Comparison of ENCODE assay signal across 13 cellular contexts in the genomic region with DNA sequence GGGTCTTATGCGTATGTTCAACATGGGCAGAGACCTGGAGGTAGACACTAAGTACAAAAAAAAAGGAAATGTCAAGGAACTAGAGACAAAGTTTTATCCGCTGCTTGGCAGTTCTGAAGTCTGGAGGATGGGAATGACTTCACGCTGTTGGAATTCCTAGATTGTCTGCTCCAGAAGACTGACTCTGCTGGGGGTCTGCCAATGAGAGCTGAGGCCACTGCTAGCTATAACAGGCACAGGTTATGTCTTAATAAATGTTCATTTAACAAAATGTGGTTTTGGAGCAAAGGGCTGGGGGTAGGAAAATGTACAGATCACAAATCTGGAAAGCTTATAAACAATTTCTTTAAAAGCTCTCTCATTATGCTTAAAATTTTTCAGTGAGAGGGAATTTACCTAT. TPM values are rescaled to one million over a fixed set of nuclear protein-coding genes. Genes with fewer than 3 reads are reported as not detected.
A peak's percentile ranks its signal among the peaks of the same experiment; 100 is the strongest.
DNase-seq lines count a peak whose midpoint lies in the region; ATAC-seq lines count a peak whose summit lies in the region.
"Had no signal": no experiment of that assay in that cellular context is flagged by ENCODE, and none has a peak within 500 bp of the region (broad histone marks: within the 10 kb centered on the region; RNA-seq: fewer than 3 reads in every experiment).

No MANE protein-coding gene starts in this region.

- H3K9me3 ChIP-seq in SJSA1 (replicated peaks): no peaks in the 10 kb centered on the region
- H3K9me3 ChIP-seq: Peyer's patch had no signal

- H3K4me1 Mint-ChIP-seq in activated T-helper 2 cell treated with anti-CD3 and anti-CD28 coated beads, Interferon-gamma antibody, Interleukin-2, Interleukin-4, amounts not matched to agents 10 μg/mL and 5 μg/mL and 100 μg/mL, durations not matched to agents 14 hours and 24 hours and 36 hours (ENCODE audit: low read depth): peaks cover 2% of the 10 kb centered on the region

- no peaks in the 10 kb centered on the region for H3K9me3 Mint-ChIP-seq in activated T-helper 2 cell treated with anti-CD3 and anti-CD28 coated beads, Interferon-gamma antibody, Interleukin-2, Interleukin-4, amounts not matched to agents 10 μg/mL and 5 μg/mL and 100 μg/mL, durations not matched to agents 14 hours and 24 hours and 36 hours
- H3K9me3 Mint-ChIP-seq: activated naive CD8-positive, alpha-beta T cell treated with anti-CD3 and anti-CD28 coated beads, Interleukin-2, amount 10 ng/mL, durations not matched to agents 7 days and 5 days; natural killer cell had no signal

- peak overlapping the region; percentile 11; the same call in 1 of the 2 replicates for H3K27ac ChIP-seq in SJSA1
- H3K27ac ChIP-seq: Peyer's patch had no signal

- no peak overlapping the region for H3K27ac Mint-ChIP-seq in activated T-helper 2 cell treated with anti-CD3 and anti-CD28 coated beads, Interferon-gamma antibody, Interleukin-2, Interleukin-4, amounts not matched to agents 10 μg/mL and 5 μg/mL and 100 μg/mL, durations not matched to agents 14 hours and 24 hours and 36 hours
- H3K27ac Mint-ChIP-seq: activated naive CD8-positive, alpha-beta T cell treated with anti-CD3 and anti-CD28 coated beads, Interleukin-2, amount 10 ng/mL, durations not matched to agents 7 days and 5 days; natural killer cell had no signal

- intact Hi-C loops in sciatic nerve (cut with DNase I): no loop called here
- intact Hi-C loops in activated T-helper 2 cell treated with anti-CD3 and anti-CD28 coated beads, Interferon-gamma antibody, Interleukin-2, Interleukin-4, amounts not matched to agents 10 μg/mL and 5 μg/mL and 100 μg/mL, durations not matched to agents 14 hours and 24 hours and 36 hours (cut with micrococcal nuclease): no loop called here

- peaks cover 13% of the 10 kb centered on the region for H3K4me1 ChIP-seq in SJSA1 (replicated peaks)

- H3K4me3 Mint-ChIP-seq in activated T-helper 2 cell treated with anti-CD3 and anti-CD28 coated beads, Interferon-gamma antibody, Interleukin-2, Interleukin-4, amounts not matched to agents 10 μg/mL and 5 μg/mL and 100 μg/mL, durations not matched to agents 14 hours and 24 hours and 36 hours (ENCODE audit: low read depth): no peak overlapping the region
- H3K4me3 Mint-ChIP-seq: activated naive CD8-positive, alpha-beta T cell treated with anti-CD3 and anti-CD28 coated beads, Interleukin-2, amount 10 ng/mL, durations not matched to agents 7 days and 5 days; natural killer cell had no signal

- peaks cover 54% of the 10 kb centered on the region for H3K27me3 Mint-ChIP-seq in activated T-helper 2 cell treated with anti-CD3 and anti-CD28 coated beads, Interferon-gamma antibody, Interleukin-2, Interleukin-4, amounts not matched to agents 10 μg/mL and 5 μg/mL and 100 μg/mL, durations not matched to agents 14 hours and 24 hours and 36 hours (ENCODE audit: low read depth)

- peak; percentile 81 for DNase-seq in GM03348 (ENCODE audit: low spot score)
- peak; percentile 53 to 68 for DNase-seq in SJSA1 (ENCODE audit: low read depth in 1 of 2, low spot score in 2 of 2)
- peak; percentile 89 for DNase-seq in glomerular visceral epithelial cell (ENCODE audit: extremely low spot score)
- DNase-seq in sciatic nerve (ENCODE audit: low spot score): no peak
- DNase-seq in mesenteric fat pad (ENCODE audit: low spot score): no peak
- DNase-seq in putamen (ENCODE audit: low spot score): no peak
- no peak for DNase-seq in activated T-helper 2 cell treated with anti-CD3 and anti-CD28 coated beads, Interferon-gamma antibody, Interleukin-2, Interleukin-4, amounts not matched to agents 10 μg/mL and 5 μg/mL and 100 μg/mL, durations not matched to agents 14 hours and 24 hours and 36 hours (ENCODE audit: low spot score)
- DNase-seq in cerebellar nuclear complex (lab: John Stamatoyannopoulos, UW): no peak
- DNase-seq: activated naive CD8-positive, alpha-beta T cell treated with anti-CD3 and anti-CD28 coated beads, Interleukin-2, amount 10 ng/mL, durations not matched to agents 7 days and 5 days; Kasumi-1; natural killer cell; Peyer's patch; T-helper 9 cell had no signal

- no peaks in the 10 kb centered on the region for H3K36me3 ChIP-seq in SJSA1
- H3K36me3 ChIP-seq: Peyer's patch had no signal

- no peaks in the 10 kb centered on the region for H3K36me3 Mint-ChIP-seq in activated T-helper 2 cell treated with anti-CD3 and anti-CD28 coated beads, Interferon-gamma antibody, Interleukin-2, Interleukin-4, amounts not matched to agents 10 μg/mL and 5 μg/mL and 100 μg/mL, durations not matched to agents 14 hours and 24 hours and 36 hours (ENCODE audit: low read depth)
- H3K36me3 Mint-ChIP-seq: activated naive CD8-positive, alpha-beta T cell treated with anti-CD3 and anti-CD28 coated beads, Interleukin-2, amount 10 ng/mL, durations not matched to agents 7 days and 5 days; natural killer cell had no signal

- no peak overlapping the region for H3K4me3 ChIP-seq in SJSA1
- H3K4me3 ChIP-seq: Peyer's patch had no signal

- H3K27me3 ChIP-seq in SJSA1 (replicated peaks): no peaks in the 10 kb centered on the region
- H3K27me3 ChIP-seq: Peyer's patch had no signal

- peak; percentile 35 for ATAC-seq in sciatic nerve
- ATAC-seq: natural killer cell had no signal

RNA-seq across cellular contexts. Expression of gene RNASE8, which starts 5.9 kb away (rescaled TPM):
- not detected in 2 replicates for total RNA-seq in SJSA1 (2014; rRNA removed; shearing (Covaris generic))
- total RNA-seq in sciatic nerve: not detected
- not detected for total RNA-seq in mesenteric fat pad
- not detected in 2 replicates for total RNA-seq in activated T-helper 2 cell treated with anti-CD3 and anti-CD28 coated beads, Interferon-gamma antibody, Interleukin-2, Interleukin-4, amounts not matched to agents 10 μg/mL and 5 μg/mL and 100 μg/mL, durations not matched to agents 14 hours and 24 hours and 36 hours
- total RNA-seq: activated naive CD8-positive, alpha-beta T cell treated with anti-CD3 and anti-CD28 coated beads, Interleukin-2, amount 10 ng/mL, durations not matched to agents 7 days and 5 days; natural killer cell; Peyer's patch had no signal

RNA-seq across cellular contexts. Expression of gene ARHGEF40, which starts 6.6 kb away (rescaled TPM):
- 38.7 and 42.2 TPM in 2 replicates for total RNA-seq in SJSA1 (2014; rRNA removed; shearing (Covaris generic))
- total RNA-seq in sciatic nerve (91.1 TPM), mesenteric fat pad (81.1 TPM)
- 0.05 and 0.16 TPM in 2 replicates for total RNA-seq in activated T-helper 2 cell treated with anti-CD3 and anti-CD28 coated beads, Interferon-gamma antibody, Interleukin-2, Interleukin-4, amounts not matched to agents 10 μg/mL and 5 μg/mL and 100 μg/mL, durations not matched to agents 14 hours and 24 hours and 36 hours

RNA-seq across cellular contexts. Expression of gene RNASE7, which starts 21.3 kb away (rescaled TPM):
- total RNA-seq in SJSA1 (2014; rRNA removed; shearing (Covaris generic)): not detected in 2 replicates
- not detected for total RNA-seq in sciatic nerve
- total RNA-seq in mesenteric fat pad: 0.39 TPM
- total RNA-seq in activated T-helper 2 cell treated with anti-CD3 and anti-CD28 coated beads, Interferon-gamma antibody, Interleukin-2, Interleukin-4, amounts not matched to agents 10 μg/mL and 5 μg/mL and 100 μg/mL, durations not matched to agents 14 hours and 24 hours and 36 hours: not detected in 2 replicates
- total RNA-seq: activated naive CD8-positive, alpha-beta T cell treated with anti-CD3 and anti-CD28 coated beads, Interleukin-2, amount 10 ng/mL, durations not matched to agents 7 days and 5 days; natural killer cell; Peyer's patch had no signal

RNA-seq across cellular contexts. Expression of gene RNASE13, which starts 28.9 kb away (rescaled TPM):
- not detected in 2 replicates for total RNA-seq in SJSA1 (2014; rRNA removed; shearing (Covaris generic))
- not detected for total RNA-seq in sciatic nerve
- total RNA-seq in mesenteric fat pad: not detected
- not detected in 2 replicates for total RNA-seq in activated T-helper 2 cell treated with anti-CD3 and anti-CD28 coated beads, Interferon-gamma antibody, Interleukin-2, Interleukin-4, amounts not matched to agents 10 μg/mL and 5 μg/mL and 100 μg/mL, durations not matched to agents 14 hours and 24 hours and 36 hours
- total RNA-seq: activated naive CD8-positive, alpha-beta T cell treated with anti-CD3 and anti-CD28 coated beads, Interleukin-2, amount 10 ng/mL, durations not matched to agents 7 days and 5 days; natural killer cell; Peyer's patch had no signal

RNA-seq across cellular contexts. Expression of gene TPPP2, which starts 33.5 kb away (rescaled TPM):
- not detected in 2 replicates for total RNA-seq in SJSA1 (2014; rRNA removed; shearing (Covaris generic))
- total RNA-seq in sciatic nerve: 0.49 TPM
- not detected for total RNA-seq in mesenteric fat pad
- total RNA-seq in activated T-helper 2 cell treated with anti-CD3 and anti-CD28 coated beads, Interferon-gamma antibody, Interleukin-2, Interleukin-4, amounts not matched to agents 10 μg/mL and 5 μg/mL and 100 μg/mL, durations not matched to agents 14 hours and 24 hours and 36 hours: not detected in 2 replicates
- total RNA-seq: activated naive CD8-positive, alpha-beta T cell treated with anti-CD3 and anti-CD28 coated beads, Interleukin-2, amount 10 ng/mL, durations not matched to agents 7 days and 5 days; natural killer cell; Peyer's patch had no signal

Comparison
In these comparisons a context has a peak if more than half of its experiments do, and no peak if none do; other contexts are left out.
1. DNase-seq: peak in GM03348 (single experiment), SJSA1 (2 of 2) and glomerular visceral epithelial cell (single experiment); none in sciatic nerve (single experiment), mesenteric fat pad (single experiment), putamen (single experiment), activated T-helper 2 cell treated with anti-CD3 and anti-CD28 coated beads, Interferon-gamma antibody, Interleukin-2, Interleukin-4, amounts not matched to agents 10 μg/mL and 5 μg/mL and 100 μg/mL, durations not matched to agents 14 hours and 24 hours and 36 hours (single experiment) and cerebellar nuclear complex (0 of 2).
2. RNA of gene ARHGEF40, which starts 6.6 kb away (total RNA-seq): 91.1 TPM in sciatic nerve (single experiment), 81.1 TPM in mesenteric fat pad (single experiment) and 38.7 to 42.2 TPM in SJSA1; 0.05 to 0.16 TPM in activated T-helper 2 cell treated with anti-CD3 and anti-CD28 coated beads, Interferon-gamma antibody, Interleukin-2, Interleukin-4, amounts not matched to agents 10 μg/mL and 5 μg/mL and 100 μg/mL, durations not matched to agents 14 hours and 24 hours and 36 hours; every median in the first group is over 10 times any median in the second.